Comparison of ENCODE assay signal across 1 cellular context in genomic region chr4:16250665-16251365, GRCh38.
TF ChIP-seq lines count a peak whose summit lies in the region.

No MANE protein-coding gene starts in this region.

TF ChIP-seq in HepG2, 621 proteins besides CTCF, POLR2A, EP300 and RAD21 (continued from another document and continues in another):
- TF ChIP-seq ZNF563 (CRISPR knock-in tag; IDR thresholded peaks at IDR 0.05) (no peak), ETV5 (CRISPR knock-in tag; IDR thresholded peaks at IDR 0.05; ENCODE audit: borderline replicate concordance) (peak; percentile 67; the same call in 1 of the 2 replicates), ZFAT (CRISPR knock-in tag; conservative IDR thresholded peaks at IDR 0.05) (no peak), FOXP1 (IDR thresholded peaks at IDR 0.05) (no peak), FOXP1 (CRISPR knock-in tag; IDR thresholded peaks at IDR 0.05) (peak; percentile 56; the same call in 1 of the 2 replicates), PAF1 (CRISPR knock-in tag; IDR thresholded peaks at IDR 0.05) (no peak), ZNF136 (CRISPR knock-in tag; IDR thresholded peaks at IDR 0.05; ENCODE audit: low read depth) (no peak), RXRB (CRISPR knock-in tag; IDR thresholded peaks at IDR 0.05; ENCODE audit: borderline replicate concordance) (peak; percentile 77), ZNF138 (CRISPR knock-in tag; IDR thresholded peaks at IDR 0.05; ENCODE audit: low read depth) (no peak), ZFP41 (CRISPR knock-in tag; IDR thresholded peaks at IDR 0.05; ENCODE audit: borderline replicate concordance) (no peak), ZNF343 (CRISPR knock-in tag; IDR thresholded peaks at IDR 0.05) (no peak), BHLHE40 (IDR thresholded peaks at IDR 0.05; ENCODE audit: low read length) (no peak), DMAP1 (CRISPR knock-in tag; IDR thresholded peaks at IDR 0.05) (no peak), TBL1XR1 (IDR thresholded peaks at IDR 0.05; ENCODE audit: borderline replicate concordance, low read length, partially characterized antibody) (no peak), MIER2 (CRISPR knock-in tag; IDR thresholded peaks at IDR 0.05) (peak; percentile 70; the same call in 1 of the 2 replicates), ZKSCAN1 (IDR thresholded peaks at IDR 0.05; ENCODE audit: low read length) (no peak), ZNF800 (CRISPR knock-in tag; IDR thresholded peaks at IDR 0.05) (no peak), IKZF4 (CRISPR knock-in tag; IDR thresholded peaks at IDR 0.05; ENCODE audit: borderline replicate concordance, low read depth, not compliant biosample characterization) (no peak)
- TF ChIP-seq, protein P1, sequence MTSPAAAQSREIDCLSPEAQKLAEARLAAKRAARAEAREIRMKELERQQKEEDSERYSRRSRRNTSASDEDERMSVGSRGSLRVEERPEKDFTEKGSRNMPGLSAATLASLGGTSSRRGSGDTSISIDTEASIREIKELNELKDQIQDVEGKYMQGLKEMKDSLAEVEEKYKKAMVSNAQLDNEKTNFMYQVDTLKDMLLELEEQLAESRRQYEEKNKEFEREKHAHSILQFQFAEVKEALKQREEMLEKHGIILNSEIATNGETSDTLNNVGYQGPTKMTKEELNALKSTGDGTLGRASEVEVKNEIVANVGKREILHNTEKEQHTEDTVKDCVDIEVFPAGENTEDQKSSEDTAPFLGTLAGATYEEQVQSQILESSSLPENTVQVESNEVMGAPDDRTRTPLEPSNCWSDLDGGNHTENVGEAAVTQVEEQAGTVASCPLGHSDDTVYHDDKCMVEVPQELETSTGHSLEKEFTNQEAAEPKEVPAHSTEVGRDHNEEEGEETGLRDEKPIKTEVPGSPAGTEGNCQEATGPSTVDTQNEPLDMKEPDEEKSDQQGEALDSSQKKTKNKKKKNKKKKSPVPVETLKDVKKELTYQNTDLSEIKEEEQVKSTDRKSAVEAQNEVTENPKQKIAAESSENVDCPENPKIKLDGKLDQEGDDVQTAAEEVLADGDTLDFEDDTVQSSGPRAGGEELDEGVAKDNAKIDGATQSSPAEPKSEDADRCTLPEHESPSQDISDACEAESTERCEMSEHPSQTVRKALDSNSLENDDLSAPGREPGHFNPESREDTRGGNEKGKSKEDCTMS (CRISPR knock-in tag; conservative IDR thresholded peaks at IDR 0.05) = no peak
- TF ChIP-seq, protein P2, sequence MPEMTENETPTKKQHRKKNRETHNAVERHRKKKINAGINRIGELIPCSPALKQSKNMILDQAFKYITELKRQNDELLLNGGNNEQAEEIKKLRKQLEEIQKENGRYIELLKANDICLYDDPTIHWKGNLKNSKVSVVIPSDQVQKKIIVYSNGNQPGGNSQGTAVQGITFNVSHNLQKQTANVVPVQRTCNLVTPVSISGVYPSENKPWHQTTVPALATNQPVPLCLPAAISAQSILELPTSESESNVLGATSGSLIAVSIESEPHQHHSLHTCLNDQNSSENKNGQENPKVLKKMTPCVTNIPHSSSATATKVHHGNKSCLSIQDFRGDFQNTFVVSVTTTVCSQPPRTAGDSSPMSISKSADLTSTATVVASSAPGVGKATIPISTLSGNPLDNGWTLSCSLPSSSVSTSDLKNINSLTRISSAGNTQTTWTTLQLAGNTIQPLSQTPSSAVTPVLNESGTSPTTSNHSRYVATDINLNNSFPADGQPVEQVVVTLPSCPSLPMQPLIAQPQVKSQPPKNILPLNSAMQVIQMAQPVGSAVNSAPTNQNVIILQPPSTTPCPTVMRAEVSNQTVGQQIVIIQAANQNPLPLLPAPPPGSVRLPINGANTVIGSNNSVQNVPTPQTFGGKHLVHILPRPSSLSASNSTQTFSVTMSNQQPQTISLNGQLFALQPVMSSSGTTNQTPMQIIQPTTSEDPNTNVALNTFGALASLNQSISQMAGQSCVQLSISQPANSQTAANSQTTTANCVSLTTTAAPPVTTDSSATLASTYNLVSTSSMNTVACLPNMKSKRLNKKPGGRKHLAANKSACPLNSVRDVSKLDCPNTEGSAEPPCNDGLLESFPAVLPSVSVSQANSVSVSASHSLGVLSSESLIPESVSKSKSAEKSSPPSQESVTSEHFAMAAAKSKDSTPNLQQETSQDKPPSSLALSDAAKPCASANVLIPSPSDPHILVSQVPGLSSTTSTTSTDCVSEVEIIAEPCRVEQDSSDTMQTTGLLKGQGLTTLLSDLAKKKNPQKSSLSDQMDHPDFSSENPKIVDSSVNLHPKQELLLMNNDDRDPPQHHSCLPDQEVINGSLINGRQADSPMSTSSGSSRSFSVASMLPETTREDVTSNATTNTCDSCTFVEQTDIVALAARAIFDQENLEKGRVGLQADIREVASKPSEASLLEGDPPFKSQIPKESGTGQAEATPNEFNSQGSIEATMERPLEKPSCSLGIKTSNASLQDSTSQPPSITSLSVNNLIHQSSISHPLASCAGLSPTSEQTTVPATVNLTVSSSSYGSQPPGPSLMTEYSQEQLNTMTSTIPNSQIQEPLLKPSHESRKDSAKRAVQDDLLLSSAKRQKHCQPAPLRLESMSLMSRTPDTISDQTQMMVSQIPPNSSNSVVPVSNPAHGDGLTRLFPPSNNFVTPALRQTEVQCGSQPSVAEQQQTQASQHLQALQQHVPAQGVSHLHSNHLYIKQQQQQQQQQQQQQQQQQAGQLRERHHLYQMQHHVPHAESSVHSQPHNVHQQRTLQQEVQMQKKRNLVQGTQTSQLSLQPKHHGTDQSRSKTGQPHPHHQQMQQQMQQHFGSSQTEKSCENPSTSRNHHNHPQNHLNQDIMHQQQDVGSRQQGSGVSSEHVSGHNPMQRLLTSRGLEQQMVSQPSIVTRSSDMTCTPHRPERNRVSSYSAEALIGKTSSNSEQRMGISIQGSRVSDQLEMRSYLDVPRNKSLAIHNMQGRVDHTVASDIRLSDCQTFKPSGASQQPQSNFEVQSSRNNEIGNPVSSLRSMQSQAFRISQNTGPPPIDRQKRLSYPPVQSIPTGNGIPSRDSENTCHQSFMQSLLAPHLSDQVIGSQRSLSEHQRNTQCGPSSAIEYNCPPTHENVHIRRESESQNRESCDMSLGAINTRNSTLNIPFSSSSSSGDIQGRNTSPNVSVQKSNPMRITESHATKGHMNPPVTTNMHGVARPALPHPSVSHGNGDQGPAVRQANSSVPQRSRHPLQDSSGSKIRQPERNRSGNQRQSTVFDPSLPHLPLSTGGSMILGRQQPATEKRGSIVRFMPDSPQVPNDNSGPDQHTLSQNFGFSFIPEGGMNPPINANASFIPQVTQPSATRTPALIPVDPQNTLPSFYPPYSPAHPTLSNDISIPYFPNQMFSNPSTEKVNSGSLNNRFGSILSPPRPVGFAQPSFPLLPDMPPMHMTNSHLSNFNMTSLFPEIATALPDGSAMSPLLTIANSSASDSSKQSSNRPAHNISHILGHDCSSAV (CRISPR knock-in tag; IDR thresholded peaks at IDR 0.05; ENCODE audit: borderline replicate concordance) = no peak
- TF ChIP-seq, protein P3, sequence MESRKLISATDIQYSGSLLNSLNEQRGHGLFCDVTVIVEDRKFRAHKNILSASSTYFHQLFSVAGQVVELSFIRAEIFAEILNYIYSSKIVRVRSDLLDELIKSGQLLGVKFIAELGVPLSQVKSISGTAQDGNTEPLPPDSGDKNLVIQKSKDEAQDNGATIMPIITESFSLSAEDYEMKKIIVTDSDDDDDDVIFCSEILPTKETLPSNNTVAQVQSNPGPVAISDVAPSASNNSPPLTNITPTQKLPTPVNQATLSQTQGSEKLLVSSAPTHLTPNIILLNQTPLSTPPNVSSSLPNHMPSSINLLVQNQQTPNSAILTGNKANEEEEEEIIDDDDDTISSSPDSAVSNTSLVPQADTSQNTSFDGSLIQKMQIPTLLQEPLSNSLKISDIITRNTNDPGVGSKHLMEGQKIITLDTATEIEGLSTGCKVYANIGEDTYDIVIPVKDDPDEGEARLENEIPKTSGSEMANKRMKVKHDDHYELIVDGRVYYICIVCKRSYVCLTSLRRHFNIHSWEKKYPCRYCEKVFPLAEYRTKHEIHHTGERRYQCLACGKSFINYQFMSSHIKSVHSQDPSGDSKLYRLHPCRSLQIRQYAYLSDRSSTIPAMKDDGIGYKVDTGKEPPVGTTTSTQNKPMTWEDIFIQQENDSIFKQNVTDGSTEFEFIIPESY (CRISPR knock-in tag; IDR thresholded peaks at IDR 0.05) = no peak
- TF ChIP-seq, protein P4, sequence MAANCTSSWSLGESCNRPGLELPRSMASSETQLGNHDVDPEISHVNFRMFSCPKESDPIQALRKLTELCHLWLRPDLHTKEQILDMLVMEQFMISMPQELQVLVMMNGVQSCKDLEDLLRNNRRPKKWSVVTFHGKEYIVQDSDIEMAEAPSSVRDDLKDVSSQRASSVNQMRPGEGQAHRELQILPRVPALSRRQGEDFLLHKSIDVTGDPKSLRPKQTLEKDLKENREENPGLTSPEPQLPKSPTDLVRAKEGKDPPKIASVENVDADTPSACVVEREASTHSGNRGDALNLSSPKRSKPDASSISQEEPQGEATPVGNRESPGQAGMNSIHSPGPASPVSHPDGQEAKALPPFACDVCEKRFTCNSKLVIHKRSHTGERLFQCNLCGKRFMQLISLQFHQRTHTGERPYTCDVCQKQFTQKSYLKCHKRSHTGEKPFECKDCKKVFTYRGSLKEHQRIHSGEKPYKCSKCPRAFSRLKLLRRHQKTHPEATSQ (CRISPR knock-in tag; IDR thresholded peaks at IDR 0.05; ENCODE audit: borderline replicate concordance) = no peak
- TF ChIP-seq, protein P5, sequence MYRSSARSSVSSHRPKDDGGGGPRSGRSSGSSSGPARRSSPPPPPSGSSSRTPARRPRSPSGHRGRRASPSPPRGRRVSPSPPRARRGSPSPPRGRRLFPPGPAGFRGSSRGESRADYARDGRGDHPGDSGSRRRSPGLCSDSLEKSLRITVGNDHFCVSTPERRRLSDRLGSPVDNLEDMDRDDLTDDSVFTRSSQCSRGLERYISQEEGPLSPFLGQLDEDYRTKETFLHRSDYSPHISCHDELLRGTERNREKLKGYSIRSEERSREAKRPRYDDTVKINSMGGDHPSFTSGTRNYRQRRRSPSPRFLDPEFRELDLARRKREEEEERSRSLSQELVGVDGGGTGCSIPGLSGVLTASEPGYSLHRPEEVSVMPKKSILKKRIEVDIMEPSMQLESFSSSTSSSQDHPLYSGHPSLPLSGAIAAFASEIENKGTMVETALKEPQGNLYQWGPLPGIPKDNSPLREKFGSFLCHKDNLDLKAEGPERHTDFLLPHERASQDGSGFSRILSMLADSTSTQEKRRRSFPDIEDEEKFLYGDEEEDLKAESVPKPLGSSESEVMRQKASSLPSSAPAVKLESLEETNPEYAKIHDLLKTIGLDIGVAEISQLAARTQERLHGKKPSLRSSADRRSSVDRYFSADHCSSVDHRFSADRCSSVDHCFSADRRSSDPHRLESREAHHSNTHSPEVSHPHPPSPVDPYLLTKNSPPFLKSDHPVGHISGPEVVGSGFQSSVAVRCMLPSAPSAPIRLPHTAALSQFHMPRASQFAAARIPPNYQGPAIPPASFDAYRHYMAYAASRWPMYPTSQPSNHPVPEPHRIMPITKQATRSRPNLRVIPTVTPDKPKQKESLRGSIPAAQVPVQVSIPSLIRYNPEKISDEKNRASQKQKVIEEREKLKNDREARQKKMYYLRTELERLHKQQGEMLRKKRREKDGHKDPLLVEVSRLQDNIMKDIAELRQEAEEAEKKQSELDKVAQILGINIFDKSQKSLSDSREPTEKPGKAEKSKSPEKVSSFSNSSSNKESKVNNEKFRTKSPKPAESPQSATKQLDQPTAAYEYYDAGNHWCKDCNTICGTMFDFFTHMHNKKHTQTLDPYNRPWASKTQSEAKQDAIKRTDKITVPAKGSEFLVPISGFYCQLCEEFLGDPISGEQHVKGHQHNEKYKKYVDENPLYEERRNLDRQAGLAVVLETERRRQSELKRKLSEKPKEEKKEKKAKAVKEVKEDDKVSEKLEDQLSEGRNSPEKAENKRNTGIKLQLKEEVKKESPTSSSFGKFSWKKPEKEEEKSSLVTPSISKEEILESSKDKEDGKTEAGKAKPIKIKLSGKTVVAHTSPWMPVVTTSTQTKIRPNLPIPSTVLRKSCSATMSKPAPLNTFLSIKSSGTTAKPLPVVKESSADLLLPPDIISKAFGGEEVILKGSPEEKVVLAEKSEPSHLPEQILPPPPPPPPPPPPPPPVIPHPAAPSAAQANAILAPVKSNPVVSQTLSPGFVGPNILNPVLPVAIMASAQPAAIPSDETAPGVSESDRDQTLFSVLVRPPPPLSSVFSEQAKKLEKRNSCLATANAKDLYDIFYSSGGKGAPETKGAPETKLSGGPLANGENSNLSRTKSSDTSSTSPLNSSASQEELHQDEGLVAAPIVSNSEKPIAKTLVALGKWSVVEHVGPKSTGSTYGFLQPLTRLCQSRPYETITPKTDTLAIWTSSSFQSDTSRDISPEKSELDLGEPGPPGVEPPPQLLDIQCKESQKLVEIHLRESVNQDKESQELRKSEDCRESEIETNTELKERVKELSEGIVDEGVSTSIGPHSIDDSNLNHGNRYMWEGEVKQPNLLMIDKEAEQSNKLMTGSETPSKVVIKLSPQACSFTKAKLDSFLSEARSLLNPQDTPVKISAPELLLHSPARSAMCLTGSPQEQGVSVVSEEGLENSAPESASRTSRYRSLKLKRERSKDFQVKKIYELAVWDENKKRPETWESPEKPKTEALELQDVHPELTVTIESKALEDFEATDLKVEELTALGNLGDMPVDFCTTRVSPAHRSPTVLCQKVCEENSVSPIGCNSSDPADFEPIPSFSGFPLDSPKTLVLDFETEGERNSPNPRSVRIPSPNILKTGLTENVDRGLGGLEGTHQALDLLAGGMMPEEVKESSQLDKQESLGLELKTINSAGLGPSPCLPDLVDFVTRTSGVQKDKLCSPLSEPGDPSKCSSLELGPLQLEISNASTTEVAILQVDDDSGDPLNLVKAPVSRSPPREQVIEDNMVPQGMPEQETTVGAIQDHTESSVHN (CRISPR knock-in tag; IDR thresholded peaks at IDR 0.05) = no peak
- TF ChIP-seq, protein P6, sequence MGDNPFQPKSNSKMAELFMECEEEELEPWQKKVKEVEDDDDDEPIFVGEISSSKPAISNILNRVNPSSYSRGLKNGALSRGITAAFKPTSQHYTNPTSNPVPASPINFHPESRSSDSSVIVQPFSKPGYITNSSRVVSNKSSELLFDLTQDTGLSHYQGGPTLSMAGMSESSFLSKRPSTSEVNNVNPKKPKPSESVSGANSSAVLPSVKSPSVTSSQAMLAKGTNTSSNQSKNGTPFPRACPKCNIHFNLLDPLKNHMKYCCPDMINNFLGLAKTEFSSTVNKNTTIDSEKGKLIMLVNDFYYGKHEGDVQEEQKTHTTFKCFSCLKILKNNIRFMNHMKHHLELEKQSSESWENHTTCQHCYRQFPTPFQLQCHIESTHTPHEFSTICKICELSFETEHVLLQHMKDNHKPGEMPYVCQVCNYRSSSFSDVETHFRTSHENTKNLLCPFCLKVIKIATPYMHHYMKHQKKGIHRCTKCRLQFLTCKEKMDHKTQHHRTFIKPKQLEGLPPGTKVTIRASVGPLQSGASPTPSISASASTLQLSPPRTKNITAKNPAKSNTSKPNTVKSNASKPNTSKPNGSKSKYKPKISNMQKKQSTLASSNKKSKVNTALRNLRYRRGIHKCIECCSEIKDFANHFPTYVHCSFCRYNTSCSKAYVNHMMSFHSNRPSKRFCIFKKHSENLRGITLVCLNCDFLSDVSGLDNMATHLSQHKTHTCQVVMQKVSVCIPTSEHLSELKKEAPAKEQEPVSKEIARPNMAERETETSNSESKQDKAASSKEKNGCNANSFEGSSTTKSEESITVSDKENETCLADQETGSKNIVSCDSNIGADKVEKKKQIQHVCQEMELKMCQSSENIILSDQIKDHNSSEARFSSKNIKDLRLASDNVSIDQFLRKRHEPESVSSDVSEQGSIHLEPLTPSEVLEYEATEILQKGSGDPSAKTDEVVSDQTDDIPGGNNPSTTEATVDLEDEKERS (CRISPR knock-in tag; IDR thresholded peaks at IDR 0.05) = no peak
